In the genomic region with DNA sequence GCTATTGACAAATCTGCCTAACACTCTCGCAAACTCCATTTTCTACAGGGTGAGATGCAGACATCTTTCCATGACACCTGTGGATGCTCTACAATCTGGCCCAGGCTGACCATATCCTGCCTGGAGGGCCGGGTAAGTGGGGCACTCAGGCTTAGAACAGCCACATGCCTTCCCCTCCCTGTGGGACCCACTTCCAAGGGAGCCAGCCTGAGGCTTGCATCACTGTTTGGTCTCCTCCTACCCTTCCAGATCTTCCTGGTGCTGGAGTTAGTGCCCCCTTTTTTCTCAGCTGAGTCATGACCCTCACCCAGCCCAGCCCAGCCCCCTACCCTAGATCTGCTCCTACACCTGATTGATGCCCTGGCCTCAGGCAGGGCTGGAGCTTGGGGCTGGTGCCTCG, we compare ENCODE assay signal across 12 cellular contexts.
DNase-seq lines count a peak whose midpoint lies in the region; ATAC-seq, FAIRE-seq and TF ChIP-seq lines count a peak whose summit lies in the region.
"Had no signal": no experiment of that assay in that cellular context is flagged by ENCODE, and none has a peak within 500 bp of the region (broad histone marks: within the 10 kb centered on the region; RNA-seq: fewer than 3 reads in every experiment).

No MANE protein-coding gene starts in this region.

- POLR2A ChIA-PET in H1 (lab: Charles Lee; ENCODE audit: partially characterized antibody): interaction anchor here (0.7 to 1.7 kb wide), 3 partner anchors 8 to 42 kb away, joined by 3 to 4 read pairs (median 3); no protein-coding TSS in a partner anchor

- peak; percentile 30 for DNase-seq in activated effector memory CD4-positive, alpha-beta T cell treated with anti-CD3 and anti-CD28 coated beads, Interleukin-2, amount 50 U/mL, for 16 hours
- no peak for DNase-seq in activated effector memory CD4-positive, alpha-beta T cell treated with Interleukin-2 at 50 U/mL for 16 hours
- no peak for DNase-seq in H1 (ENCODE audit: low read depth in 1 of 2, low spot score in 2 of 2)
- DNase-seq in osteoblast (ENCODE audit: insufficient read length, low spot score, missing footprints): peak; percentile 1
- DNase-seq in T-helper 2 cell: no peak
- no peak for DNase-seq in left lung
- DNase-seq in heart left ventricle: no peak
- DNase-seq: CD4-positive, alpha-beta T cell; DMS 273 treated with DMSO at 0.1 percent for 48 hours had no signal

- H3K79me1 ChIP-seq in H1 (ENCODE audit: low read depth, low read length): no peaks in the 10 kb centered on the region

- H3K27me3 ChIP-seq in H1 (replicated peaks in 1 of 4; ENCODE audit: control insufficient read depth in 3 of 4, extremely low read depth in 1 of 4, insufficient read depth in 3 of 4, low read length in 3 of 4) (no peaks in the 10 kb centered on the region; a peak in 1 of 7 replicates), osteoblast (ENCODE audit: insufficient read depth, low read length) (peaks cover 3% of the 10 kb centered on the region), left lung (no peaks in the 10 kb centered on the region), heart left ventricle (peaks cover 0 to under 1% (median 0%) of the 10 kb centered on the region in 9 donors)

- H3K27ac ChIP-seq in H1 (ENCODE audit: low read depth, low read length) (no peak overlapping the region), osteoblast (ENCODE audit: low read depth, low read length) (no peak overlapping the region), left lung (no peak overlapping the region), heart left ventricle (no peak overlapping the region)
- H3K27ac ChIP-seq: 22Rv1, GM23248 had no signal

- intact Hi-C loops in left lung (cut with DNase I): no loop called here
- intact Hi-C loops in heart left ventricle (cut with DNase I): no loop called here

- no peaks in the 10 kb centered on the region for H3K23me2 ChIP-seq in H1 (ENCODE audit: low read depth, low read length)

- H3K18ac ChIP-seq in H1 (ENCODE audit: extremely low read depth, low read length): no peak overlapping the region

- H4K20me1 ChIP-seq in H1 (replicated peaks in 1 of 2; ENCODE audit: control insufficient read depth in 1 of 2, insufficient read depth in 2 of 2, low read length in 2 of 2) (no peaks in the 10 kb centered on the region), osteoblast (ENCODE audit: insufficient read depth, low read length) (no peaks in the 10 kb centered on the region)

- H4K91ac ChIP-seq in H1 (replicated peaks; ENCODE audit: insufficient read length, low read length): no peak overlapping the region

- no peak overlapping the region for H3K9ac ChIP-seq in H1 (replicated peaks in 1 of 4; ENCODE audit: extremely low read depth in 1 of 4, low read depth in 3 of 4, low read length in 3 of 4)
- H3K9ac ChIP-seq: GM23248 had no signal

- no peak overlapping the region for H3K56ac ChIP-seq in H1 (replicated peaks; ENCODE audit: insufficient read length, low read depth, low read length)

- WGBS in H1 (ENCODE audit: extremely low coverage in 1 of 2, insufficient coverage in 1 of 2, insufficient read length in 1 of 2, insufficient replicate concordance in 2 of 2, low coverage in 1 of 2, low lambda C conversion rate in 2 of 2, missing lambda C conversion rate in 1 of 2), 2 experiments: 67% methylated on average over 3 of the region's 3 CpGs; no CpG with 5 or more reads in 1 of the 2 experiments
- WGBS in heart left ventricle, 4 donors: 65 to 86% (median 84%) methylated on average over 3 of the region's 3 CpGs

- H3K4me1 ChIP-seq in H1 (replicated peaks in 1 of 4; ENCODE audit: control insufficient read depth in 3 of 4, insufficient read depth in 4 of 4, low read length in 3 of 4): peaks cover 0 to 13% (median 5%) of the 10 kb centered on the region in 4 experiments; a peak in 5 of 7 replicates
- H3K4me1 ChIP-seq in osteoblast (ENCODE audit: insufficient read depth, low read length): peaks cover 14% of the 10 kb centered on the region
- no peaks in the 10 kb centered on the region for H3K4me1 ChIP-seq in left lung
- H3K4me1 ChIP-seq in heart left ventricle: no peaks in the 10 kb centered on the region

- no peak overlapping the region for H3K14ac ChIP-seq in H1 (ENCODE audit: insufficient read length)

- peak overlapping the region; percentile 55; the same call in 1 of the 2 replicates for H2BK12ac ChIP-seq in H1 (ENCODE audit: low read depth, low read length)

- H3K36me3 ChIP-seq in H1 (ENCODE audit: control insufficient read depth in 2 of 4, insufficient read depth in 4 of 4, low read length in 3 of 4) (no peaks in the 10 kb centered on the region), osteoblast (ENCODE audit: insufficient read depth, low read length) (no peaks in the 10 kb centered on the region), left lung (no peaks in the 10 kb centered on the region), heart left ventricle (no peaks in the 10 kb centered on the region)

- no peak for TF ChIP-seq EP300 in H1 (IDR thresholded peaks at IDR 0.05; ENCODE audit: borderline replicate concordance in 1 of 2, low read depth in 2 of 2, low read length in 2 of 2)

- FAIRE-seq in H1 (lab: Jason Lieb, UNC): no peak

- no peak overlapping the region for H4K5ac ChIP-seq in H1 (ENCODE audit: insufficient read length, low read depth, low read length)

- H3K79me2 ChIP-seq in H1 (ENCODE audit: control insufficient read depth in 1 of 2, insufficient read depth in 2 of 2, low read length in 2 of 2): no peaks in the 10 kb centered on the region
- H3K79me2 ChIP-seq in osteoblast (ENCODE audit: insufficient read depth, low read length): no peaks in the 10 kb centered on the region

- H2AFZ ChIP-seq in H1 (ENCODE audit: low read length) (no peak overlapping the region), osteoblast (ENCODE audit: low read length) (no peak overlapping the region)

- peak overlapping the region; percentile 34; the same call in 1 of the 2 replicates for H2BK20ac ChIP-seq in H1 (ENCODE audit: low read length)

- H3K9me3 ChIP-seq in H1 (ENCODE audit: insufficient read depth in 2 of 2, low read depth in 1 of 2, low read length in 1 of 2) (no peaks in the 10 kb centered on the region), osteoblast (ENCODE audit: low read depth, low read length) (no peaks in the 10 kb centered on the region), left lung (no peaks in the 10 kb centered on the region), heart left ventricle (no peaks in the 10 kb centered on the region)

- H3K4me3 ChIP-seq in H1 (ENCODE audit: extremely low read depth in 1 of 4, insufficient read depth in 2 of 4, low read depth in 3 of 4, low read length in 4 of 4) (no peak overlapping the region), osteoblast (ENCODE audit: insufficient read depth, low read length) (no peak overlapping the region), left lung (no peak overlapping the region), heart left ventricle (no peak overlapping the region)
- H3K4me3 ChIP-seq: GM23248 had no signal

- H2BK120ac ChIP-seq in H1 (replicated peaks; ENCODE audit: low read depth, low read length): no peak overlapping the region

- TF ChIP-seq POLR2A in H1 (IDR thresholded peaks at IDR 0.05; ENCODE audit: control extremely low read depth in 1 of 2, low read depth in 2 of 2, low read length in 2 of 2): no peak
- no peak for TF ChIP-seq POLR2A in heart left ventricle (IDR thresholded peaks at IDR 0.05)

- ATAC-seq in GM21825 (IDR thresholded peaks at IDR 0.05; ENCODE audit: unreplicated experiment) (no peak), left lung (no peak), heart left ventricle (no peak)

- CTCF ChIA-PET in H1 (lab: Charles Lee; ENCODE audit: partially characterized antibody): interaction anchor here (0.5 to 2.8 kb wide), 8 partner anchors 13 to 195 kb away, joined by 3 to 10 read pairs (median 3); no protein-coding TSS in a partner anchor

- TF ChIP-seq CTCF in H1 (IDR thresholded peaks at IDR 0.05; ENCODE audit: control extremely low read depth in 1 of 3, insufficient read depth in 1 of 3, low read depth in 1 of 3, low read length in 3 of 3) (no peak), osteoblast (IDR thresholded peaks at IDR 0.05; ENCODE audit: extremely low read depth, low read depth, low read length) (no peak), left lung (IDR thresholded peaks at IDR 0.05) (no peak), heart left ventricle (IDR thresholded peaks at IDR 0.05) (no peak)

- H3K4me2 ChIP-seq in H1 (ENCODE audit: insufficient read depth in 1 of 2, low read depth in 2 of 2, low read length in 2 of 2) (no peak overlapping the region), osteoblast (ENCODE audit: insufficient read depth, low read length) (no peak overlapping the region)

- no peak for TF ChIP-seq RAD21 in H1 (IDR thresholded peaks at IDR 0.05 in 1 of 2, conservative IDR thresholded peaks at IDR 0.05 in 1 of 2; ENCODE audit: low read depth in 2 of 2, low read length in 2 of 2)

- H2BK5ac ChIP-seq in H1 (ENCODE audit: low read depth, low read length): no peak overlapping the region

- H2AK5ac ChIP-seq in H1 (ENCODE audit: low read depth, low read length): no peak overlapping the region

- no peak overlapping the region for H2BK15ac ChIP-seq in H1 (ENCODE audit: low read length)

- H4K8ac ChIP-seq in H1 (ENCODE audit: extremely low read depth, insufficient read depth, low read length): no peak overlapping the region; the same call in 1 of the 2 replicates

- H3K23ac ChIP-seq in H1 (ENCODE audit: insufficient read length): no peak overlapping the region

- no peak overlapping the region for H3K4ac ChIP-seq in H1 (replicated peaks; ENCODE audit: insufficient read length, low read depth, low read length)

TF ChIP-seq in H1, 55 proteins besides CTCF, POLR2A, EP300 and RAD21 (continues in another document):
- TF ChIP-seq JUN (IDR thresholded peaks at IDR 0.05; ENCODE audit: low read depth, low read length) (no peak), POU5F1 (IDR thresholded peaks at IDR 0.05; ENCODE audit: low read depth, low read length) (no peak)

Comparison
In these comparisons a context has a peak if more than half of its experiments do, and no peak if none do; other contexts are left out.
1. DNase-seq: peak in activated effector memory CD4-positive, alpha-beta T cell treated with anti-CD3 and anti-CD28 coated beads, Interleukin-2, amount 50 U/mL, for 16 hours (single experiment) and osteoblast (single experiment); none in activated effector memory CD4-positive, alpha-beta T cell treated with Interleukin-2 at 50 U/mL for 16 hours (single experiment), H1 (0 of 2), T-helper 2 cell (0 of 5), left lung (0 of 2) and heart left ventricle (0 of 5).